Comparison of ENCODE assay signal across 9 cellular contexts in the genomic region with DNA sequence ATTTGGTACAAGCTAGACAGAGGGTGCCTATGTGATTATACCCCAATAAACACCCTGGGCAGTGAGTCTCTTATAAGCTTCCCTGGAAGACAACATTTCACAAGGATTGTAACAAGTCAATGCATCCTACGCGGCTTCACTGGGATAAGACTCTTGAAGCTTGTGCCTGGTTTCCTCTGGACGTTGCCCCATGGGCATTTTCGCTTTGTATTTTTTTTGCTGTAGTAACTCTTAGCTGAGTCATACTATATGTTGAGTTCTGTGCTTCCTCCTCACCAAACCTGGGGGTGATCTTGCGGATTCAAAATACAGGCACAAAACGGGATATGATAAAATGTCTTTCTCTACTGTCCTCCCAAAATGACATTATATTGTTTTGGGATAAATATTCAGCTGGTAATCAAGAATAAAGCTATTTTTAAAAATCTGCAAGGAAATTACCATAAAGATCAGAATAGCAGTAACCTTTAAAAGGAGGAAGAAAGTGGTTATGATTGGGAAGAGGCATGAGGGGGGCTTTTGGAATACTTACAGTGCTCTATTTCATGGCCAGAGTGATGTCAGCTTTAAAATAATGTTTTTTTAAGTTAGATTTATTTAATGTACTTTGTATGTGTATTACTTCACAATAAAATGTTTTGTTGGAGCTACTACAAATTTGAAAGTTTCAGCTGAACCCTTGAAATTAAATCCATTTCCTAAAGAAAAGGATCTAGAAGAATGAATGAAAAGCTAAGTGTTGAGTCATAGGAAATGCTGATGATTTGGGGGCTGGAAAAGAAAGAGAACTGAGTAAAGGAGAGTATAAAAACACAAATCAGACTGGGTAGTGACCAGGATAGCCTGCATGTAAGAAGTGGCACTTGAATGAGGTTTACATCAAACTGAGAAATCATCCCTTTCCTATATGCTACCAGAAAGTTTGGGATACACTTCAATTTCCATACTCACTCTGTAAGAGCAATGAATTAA. TPM values are rescaled to one million over a fixed set of nuclear protein-coding genes. Genes with fewer than 3 reads are reported as not detected.
DNase-seq lines count a peak whose midpoint lies in the region; ATAC-seq and TF ChIP-seq lines count a peak whose summit lies in the region.
"Had no signal": no experiment of that assay in that cellular context is flagged by ENCODE, and none has a peak within 500 bp of the region (broad histone marks: within the 10 kb centered on the region; RNA-seq: fewer than 3 reads in every experiment).

No MANE protein-coding gene starts in this region.

- peak; percentile 41 for DNase-seq in IMR-90
- DNase-seq in WTC11 (ENCODE audit: low spot score): no peak
- peak; percentile 64 for DNase-seq in islet precursor cell
- no peak for DNase-seq in stimulated activated naive CD8-positive, alpha-beta T cell treated with anti-CD3 and anti-CD28 coated beads, Interleukin-15, amount 100 ng/mL, for 72 hours
- DNase-seq in activated CD4-positive, alpha-beta T cell treated with anti-CD3 and anti-CD28 coated beads, Interleukin-2, amount 50 U/mL, for 1 hour: no peak
- DNase-seq in NCI-H1417 treated with DMSO at 0.1 percent for 48 hours (lab: John Stamatoyannopoulos, UW): no peak
- DNase-seq: activated CD4-positive, alpha-beta T cell treated with anti-CD3 and anti-CD28 coated beads, Interleukin-2, amount 10 ng/mL, durations not matched to agents 24 days and 14 days; caudate nucleus had no signal

- no TSS peak for BruUV-seq in IMR-90 (replicated peaks; lab: Mats Ljungman, UMichigan)

- no peak overlapping the region for H3K27ac ChIP-seq in IMR-90 (ENCODE audit: insufficient read depth, low read length)

- H3K9me3 Mint-ChIP-seq in WTC11: peaks cover 5% of the 10 kb centered on the region
- no peaks in the 10 kb centered on the region for H3K9me3 Mint-ChIP-seq in stimulated activated memory B cell treated with anti-CD40 and anti-IgM and Interleukin-4, amounts not matched to agents 10 μg/mL and 1 μg/mL and 100 μg/mL, for 72 hours
- H3K9me3 Mint-ChIP-seq in stimulated activated naive CD8-positive, alpha-beta T cell treated with anti-CD3 and anti-CD28 coated beads, Interleukin-15, amount 100 ng/mL, for 72 hours: no peaks in the 10 kb centered on the region
- H3K9me3 Mint-ChIP-seq: activated CD4-positive, alpha-beta T cell treated with anti-CD3 and anti-CD28 coated beads, Interleukin-2, amount 10 ng/mL, durations not matched to agents 24 days and 14 days had no signal

- H2AK5ac ChIP-seq in IMR-90 (ENCODE audit: low read depth, low read length): no peak overlapping the region

- no peak overlapping the region for H2AFZ ChIP-seq in IMR-90 (replicated peaks; ENCODE audit: low read length, poor library complexity)

- H3K4ac ChIP-seq in IMR-90 (ENCODE audit: low read depth, low read length): no peak overlapping the region

- peak overlapping the region; percentile 13; the same call in 1 of the 2 replicates for H3K23ac ChIP-seq in IMR-90 (ENCODE audit: low read depth, low read length)

- peaks cover 15 to 63% of the 10 kb centered on the region in 2 experiments for H3K79me1 ChIP-seq in IMR-90 (ENCODE audit: low read depth in 1 of 2, low read length in 2 of 2)

- H3K9ac ChIP-seq in IMR-90 (ENCODE audit: low read depth, low read length): no peak overlapping the region

- WGBS in IMR-90 (ENCODE audit: extremely low coverage in 2 of 2, insufficient read length in 1 of 2), 2 experiments: no CpG with 5 or more reads among the region's 6 CpGs

- no peak for TF ChIP-seq POLR2A in IMR-90 (IDR thresholded peaks at IDR 0.05; ENCODE audit: low read depth, low read length)

- no peaks in the 10 kb centered on the region for H3K36me3 ChIP-seq in IMR-90 (ENCODE audit: control insufficient read depth, insufficient read depth, low read length)

- H2BK5ac ChIP-seq in IMR-90 (ENCODE audit: low read depth, low read length, poor library complexity, severe bottlenecking): peak overlapping the region; percentile 44

- no peak overlapping the region for H3K4me3 Mint-ChIP-seq in WTC11
- no peak overlapping the region for H3K4me3 Mint-ChIP-seq in stimulated activated memory B cell treated with anti-CD40 and anti-IgM and Interleukin-4, amounts not matched to agents 10 μg/mL and 1 μg/mL and 100 μg/mL, for 72 hours
- H3K4me3 Mint-ChIP-seq in stimulated activated naive CD8-positive, alpha-beta T cell treated with anti-CD3 and anti-CD28 coated beads, Interleukin-15, amount 100 ng/mL, for 72 hours: no peak overlapping the region
- H3K4me3 Mint-ChIP-seq: activated CD4-positive, alpha-beta T cell treated with anti-CD3 and anti-CD28 coated beads, Interleukin-2, amount 10 ng/mL, durations not matched to agents 24 days and 14 days had no signal

- dilution Hi-C loops in IMR-90 (cut with HindIII; ENCODE audit: low sequenced_read_pairs, unreplicated experiment): no loop called here

- H3K9me1 ChIP-seq in IMR-90 (ENCODE audit: insufficient read depth, low read length): peaks cover 14% of the 10 kb centered on the region; the same call in 1 of the 2 replicates

- H3K4me3 ChIP-seq in IMR-90 (ENCODE audit: insufficient read depth, low read depth, low read length): no peak overlapping the region

- ATAC-seq in IMR-90 (ENCODE audit: low read depth) (peak; percentile 65), WTC11 (no peak)
- ATAC-seq in stimulated activated memory B cell treated with anti-CD40 and anti-IgM and Interleukin-4, amounts not matched to agents 10 μg/mL and 1 μg/mL and 100 μg/mL, for 72 hours: no peak
- no peak for ATAC-seq in stimulated activated naive CD8-positive, alpha-beta T cell treated with anti-CD3 and anti-CD28 coated beads, Interleukin-15, amount 100 ng/mL, for 72 hours

- POLR2A ChIA-PET in IMR-90 (lab: Charles Lee; ENCODE audit: unreplicated experiment): no interaction called here
- POLR2A ChIA-PET in WTC11 (lab: Charles Lee): interaction anchor here (0.6 kb wide), 1 partner anchor 41 kb away, joined by 9 read pairs; no protein-coding TSS in a partner anchor

- no peak overlapping the region for H2AK9ac ChIP-seq in IMR-90 (replicated peaks; ENCODE audit: low read depth, low read length, poor library complexity)

- H3K27ac Mint-ChIP-seq in WTC11: peak overlapping the region; percentile 43
- H3K27ac Mint-ChIP-seq in stimulated activated memory B cell treated with anti-CD40 and anti-IgM and Interleukin-4, amounts not matched to agents 10 μg/mL and 1 μg/mL and 100 μg/mL, for 72 hours: peak overlapping the region; percentile 34
- no peak overlapping the region for H3K27ac Mint-ChIP-seq in stimulated activated naive CD8-positive, alpha-beta T cell treated with anti-CD3 and anti-CD28 coated beads, Interleukin-15, amount 100 ng/mL, for 72 hours
- H3K27ac Mint-ChIP-seq: activated CD4-positive, alpha-beta T cell treated with anti-CD3 and anti-CD28 coated beads, Interleukin-2, amount 10 ng/mL, durations not matched to agents 24 days and 14 days had no signal

- H2BK20ac ChIP-seq in IMR-90 (ENCODE audit: low read depth, low read length): no peak overlapping the region

- intact Hi-C loops in IMR-90 (cut with micrococcal nuclease): no loop called here

- peaks cover 28% of the 10 kb centered on the region for H3K4me1 Mint-ChIP-seq in WTC11
- H3K4me1 Mint-ChIP-seq in stimulated activated memory B cell treated with anti-CD40 and anti-IgM and Interleukin-4, amounts not matched to agents 10 μg/mL and 1 μg/mL and 100 μg/mL, for 72 hours: peaks cover 56% of the 10 kb centered on the region
- H3K4me1 Mint-ChIP-seq in stimulated activated naive CD8-positive, alpha-beta T cell treated with anti-CD3 and anti-CD28 coated beads, Interleukin-15, amount 100 ng/mL, for 72 hours: peaks cover 28% of the 10 kb centered on the region

- no peak overlapping the region for H3K14ac ChIP-seq in IMR-90 (replicated peaks; ENCODE audit: low read depth, low read length)

- no peak overlapping the region for H4K91ac ChIP-seq in IMR-90 (ENCODE audit: insufficient read depth, low read depth, low read length)

- peak overlapping the region; percentile 33; the same call in 1 of the 2 replicates for H3K4me2 ChIP-seq in IMR-90 (ENCODE audit: low read depth, low read length)

- H4K5ac ChIP-seq in IMR-90 (ENCODE audit: low read depth, low read length): no peak overlapping the region

- H3K9me3 ChIP-seq in IMR-90 (ENCODE audit: control insufficient read depth, insufficient read depth, low read length): no peaks in the 10 kb centered on the region

- no peak overlapping the region for H4K8ac ChIP-seq in IMR-90 (ENCODE audit: low read depth in 2 of 2, low read length in 2 of 2)

- no peak overlapping the region for H2BK15ac ChIP-seq in IMR-90 (ENCODE audit: low read depth, low read length)

- peaks cover 12% of the 10 kb centered on the region for H3K4me1 ChIP-seq in IMR-90 (ENCODE audit: control insufficient read depth, insufficient read depth, low read length)

- H2BK120ac ChIP-seq in IMR-90 (ENCODE audit: low read depth, low read length): 0 out of 2 replicates have a peak overlapping the region, but pooled peaks have one; percentile 18

- TF ChIP-seq CTCF in IMR-90 (conservative IDR thresholded peaks at IDR 0.05; ENCODE audit: low read depth, low read length) (no peak), WTC11 (IDR thresholded peaks at IDR 0.05) (no peak)

- CTCF ChIA-PET in IMR-90 (lab: Yijun Ruan, JAX): interaction anchor here (0.6 to 0.7 kb wide), 2 partner anchors 69 to 105 kb away, joined by 3 to 4 read pairs; no protein-coding TSS in a partner anchor
- CTCF ChIA-PET in WTC11 (lab: Charles Lee): interaction anchor here (1.0 kb wide), 1 partner anchor 111 kb away, joined by 3 read pairs; a partner anchor contains a TSS

- in situ Hi-C loops in IMR-90 (cut with MboI; ENCODE audit: low sequenced_read_pairs): loop anchor here (25.0 kb wide), 1 partner anchor 1806 kb away; a partner anchor contains a TSS

- no peaks in the 10 kb centered on the region for H3K27me3 Mint-ChIP-seq in WTC11 (ENCODE audit: low read depth)
- H3K27me3 Mint-ChIP-seq in stimulated activated memory B cell treated with anti-CD40 and anti-IgM and Interleukin-4, amounts not matched to agents 10 μg/mL and 1 μg/mL and 100 μg/mL, for 72 hours: no peaks in the 10 kb centered on the region
- no peaks in the 10 kb centered on the region for H3K27me3 Mint-ChIP-seq in stimulated activated naive CD8-positive, alpha-beta T cell treated with anti-CD3 and anti-CD28 coated beads, Interleukin-15, amount 100 ng/mL, for 72 hours
- H3K27me3 Mint-ChIP-seq: activated CD4-positive, alpha-beta T cell treated with anti-CD3 and anti-CD28 coated beads, Interleukin-2, amount 10 ng/mL, durations not matched to agents 24 days and 14 days had no signal

- peaks cover 42% of the 10 kb centered on the region for H4K20me1 ChIP-seq in IMR-90 (ENCODE audit: insufficient read depth, low read length)

- H3K18ac ChIP-seq in IMR-90 (ENCODE audit: low read depth, low read length): no peak overlapping the region

- no peak overlapping the region for H3K56ac ChIP-seq in IMR-90 (ENCODE audit: extremely low read depth, insufficient read depth, low read length)

- no peaks in the 10 kb centered on the region for H3K27me3 ChIP-seq in IMR-90 (ENCODE audit: control insufficient read depth, insufficient read depth, low read length)

- H3K36me3 Mint-ChIP-seq in WTC11: 0 out of 2 replicates have a peak, but pooled peaks cover 3% of the 10 kb centered on the region
- H3K36me3 Mint-ChIP-seq in stimulated activated memory B cell treated with anti-CD40 and anti-IgM and Interleukin-4, amounts not matched to agents 10 μg/mL and 1 μg/mL and 100 μg/mL, for 72 hours: peaks cover 7% of the 10 kb centered on the region

- TF ChIP-seq RAD21 in IMR-90 (IDR thresholded peaks at IDR 0.05; ENCODE audit: low read length): no peak

RNA-seq across cellular contexts. Expression of a gene that starts 14.7 kb away (rescaled TPM):
- total RNA-seq in IMR-90 (2012; rRNA removed): 30.5 and 30.6 TPM in 2 replicates
- 11.9 and 12.3 TPM in 2 replicates for polyA plus RNA-seq in IMR-90 (2012; rRNA removed)
- 6.0 and 6.6 TPM in 2 replicates for polyA plus RNA-seq in IMR-90 (2012; cell fraction: cytosol; rRNA removed)
- polyA plus RNA-seq in IMR-90 (2012; cell fraction: nucleus; rRNA removed; ENCODE audit: low replicate concordance): 10.6 and 22.1 TPM in 2 replicates
- total RNA-seq in WTC11 (2021): 29.2 to 34.1 TPM (median 31.3 TPM) in 3 replicates

RNA-seq across cellular contexts. Expression of a gene that starts 28.9 kb away (rescaled TPM):
- total RNA-seq in IMR-90 (2012; rRNA removed) (not detected in 2 replicates), WTC11 (2021) (not detected in 3 replicates)
- not detected in 2 replicates for polyA plus RNA-seq in IMR-90 (2012; rRNA removed)
- not detected in 2 replicates for polyA plus RNA-seq in IMR-90 (2012; cell fraction: cytosol; rRNA removed)
- not detected in 2 replicates for polyA plus RNA-seq in IMR-90 (2012; cell fraction: nucleus; rRNA removed; ENCODE audit: low replicate concordance)
- total RNA-seq: activated CD4-positive, alpha-beta T cell treated with anti-CD3 and anti-CD28 coated beads, Interleukin-2, amount 10 ng/mL, durations not matched to agents 24 days and 14 days had no signal

Comparison
In these comparisons a context has a peak if more than half of its experiments do, and no peak if none do; other contexts are left out.
1. DNase-seq: peak in IMR-90 (single experiment) and islet precursor cell (single experiment); none in WTC11 (single experiment), stimulated activated naive CD8-positive, alpha-beta T cell treated with anti-CD3 and anti-CD28 coated beads, Interleukin-15, amount 100 ng/mL, for 72 hours (0 of 2), activated CD4-positive, alpha-beta T cell treated with anti-CD3 and anti-CD28 coated beads, Interleukin-2, amount 50 U/mL, for 1 hour (single experiment) and NCI-H1417 treated with DMSO at 0.1 percent for 48 hours (single experiment).
2. H3K27ac Mint-ChIP-seq: peak in WTC11 (single experiment) and stimulated activated memory B cell treated with anti-CD40 and anti-IgM and Interleukin-4, amounts not matched to agents 10 μg/mL and 1 μg/mL and 100 μg/mL, for 72 hours (single experiment); none in stimulated activated naive CD8-positive, alpha-beta T cell treated with anti-CD3 and anti-CD28 coated beads, Interleukin-15, amount 100 ng/mL, for 72 hours (0 of 2).